ENCODE assay signal across 1 cellular context in genomic region chr15:63093486-63094205, GRCh38.
TF ChIP-seq lines count a peak whose summit lies in the region.

No MANE protein-coding gene starts in this region.

TF ChIP-seq in K562, 482 proteins besides CTCF, POLR2A, EP300 and RAD21 (continued from another document and continues in another):
- TF ChIP-seq ZMIZ1 (IDR thresholded peaks at IDR 0.05; ENCODE audit: low read depth in 2 of 2, low read length in 2 of 2): 0 out of 4 replicates have a peak, but pooled peaks of 1 of the 2 experiments have one; percentile 43
- no peak for TF ChIP-seq C11orf30 (IDR thresholded peaks at IDR 0.05; ENCODE audit: low read depth)
- peak; percentile 24; the same call in 1 of the 2 replicates for TF ChIP-seq MTA2 (IDR thresholded peaks at IDR 0.05; ENCODE audit: low read depth)
- peak; percentile 22; the same call in 1 of the 2 replicates for TF ChIP-seq BMI1 (IDR thresholded peaks at IDR 0.05; ENCODE audit: low read length)
- no peak for TF ChIP-seq ATF6 (CRISPR knock-in tag; IDR thresholded peaks at IDR 0.05)
- no peak for TF ChIP-seq KAT7 (CRISPR knock-in tag; IDR thresholded peaks at IDR 0.05; ENCODE audit: borderline replicate concordance)
- peak; percentile 52 for TF ChIP-seq JUND (IDR thresholded peaks at IDR 0.05; ENCODE audit: borderline replicate concordance, low read depth, low read length)
- TF ChIP-seq JUND (tag; IDR thresholded peaks at IDR 0.05; ENCODE audit: borderline replicate concordance, low read depth, low read length): peak; percentile 31; the same call in 1 of the 3 replicates
- TF ChIP-seq HDAC2 (IDR thresholded peaks at IDR 0.05): no peak
- peak; percentile 86 for TF ChIP-seq STAG1 (CRISPR knock-in tag; IDR thresholded peaks at IDR 0.05; ENCODE audit: borderline replicate concordance)
- no peak for TF ChIP-seq USF1 (CRISPR knock-in tag; IDR thresholded peaks at IDR 0.05)
- TF ChIP-seq MCM7 (IDR thresholded peaks at IDR 0.05): no peak
- TF ChIP-seq CBX5 (IDR thresholded peaks at IDR 0.05; ENCODE audit: borderline replicate concordance, low read depth): no peak
- TF ChIP-seq DEAF1 (CRISPR knock-in tag; IDR thresholded peaks at IDR 0.05): peak; percentile 96
- no peak for TF ChIP-seq HEY1 (CRISPR knock-in tag; IDR thresholded peaks at IDR 0.05; ENCODE audit: borderline replicate concordance)
- TF ChIP-seq CREM (IDR thresholded peaks at IDR 0.05; ENCODE audit: low read depth): 0 out of 2 replicates have a peak, but pooled peaks have one; percentile 16
- 0 out of 4 replicates have a peak, but pooled peaks of 1 of the 2 experiments have one; percentile 6 for TF ChIP-seq SRF (CRISPR knock-in tag; IDR thresholded peaks at IDR 0.05)
- TF ChIP-seq ZNF165 (CRISPR knock-in tag; IDR thresholded peaks at IDR 0.05; ENCODE audit: borderline replicate concordance): no peak
- no peak for TF ChIP-seq ID3 (CRISPR knock-in tag; IDR thresholded peaks at IDR 0.05)
- 0 out of 2 replicates have a peak, but pooled peaks have one; percentile 35 for TF ChIP-seq ID3 (tag; IDR thresholded peaks at IDR 0.05)
- no peak for TF ChIP-seq PBX2 (CRISPR knock-in tag; IDR thresholded peaks at IDR 0.05; ENCODE audit: low read depth)
- TF ChIP-seq PBX2 (tag; conservative IDR thresholded peaks at IDR 0.05; ENCODE audit: low read depth): no peak
- peak; percentile 37; the same call in 1 of the 2 replicates for TF ChIP-seq ZNF384 (IDR thresholded peaks at IDR 0.05; ENCODE audit: low read depth, low read length)
- TF ChIP-seq HDGF (IDR thresholded peaks at IDR 0.05): 0 out of 2 replicates have a peak, but pooled peaks have one; percentile 62
- no peak for TF ChIP-seq ZNF41 (CRISPR knock-in tag; conservative IDR thresholded peaks at IDR 0.05)
- TF ChIP-seq ATF1 (CRISPR knock-in tag; IDR thresholded peaks at IDR 0.05): no peak
- TF ChIP-seq ATF1 (tag; IDR thresholded peaks at IDR 0.05): peak; percentile 29; the same call in 1 of the 2 replicates
- TF ChIP-seq ATF7 (IDR thresholded peaks at IDR 0.05): peak; percentile 41; the same call in 1 of the 2 replicates
- TF ChIP-seq ADNP (tag; IDR thresholded peaks at IDR 0.05): no peak
- no peak for TF ChIP-seq PHB (CRISPR knock-in tag; IDR thresholded peaks at IDR 0.05)
- TF ChIP-seq TBP (optimal IDR thresholded peaks at IDR 0.05; ENCODE audit: low read depth, low read length): no peak
- TF ChIP-seq BRF1 (IDR thresholded peaks at IDR 0.05; ENCODE audit: borderline replicate concordance, extremely low read depth, insufficient read length): no peak
- 0 out of 2 replicates have a peak, but pooled peaks have one; percentile 38 for TF ChIP-seq ZNF197 (CRISPR knock-in tag; IDR thresholded peaks at IDR 0.05; ENCODE audit: low read depth)
- TF ChIP-seq MYBL2 (IDR thresholded peaks at IDR 0.05; ENCODE audit: low read depth): no peak
- no peak for TF ChIP-seq MYBL2 (CRISPR knock-in tag; IDR thresholded peaks at IDR 0.05; ENCODE audit: borderline replicate concordance)
- TF ChIP-seq CTBP1 (IDR thresholded peaks at IDR 0.05; ENCODE audit: borderline replicate concordance): peak; percentile 50; the same call in 1 of the 2 replicates
- no peak for TF ChIP-seq ZKSCAN1 (IDR thresholded peaks at IDR 0.05; ENCODE audit: low read depth, low read length)
- TF ChIP-seq TBL1XR1 (IDR thresholded peaks at IDR 0.05; ENCODE audit: low read length in 2 of 2): peak in 1 of 2 experiments; percentile 39; a peak in 1 of 4 replicates
- no peak for TF ChIP-seq MAFG (tag; conservative IDR thresholded peaks at IDR 0.05)
- peak; percentile 90 for TF ChIP-seq NR2C2 (CRISPR knock-in tag; IDR thresholded peaks at IDR 0.05)
- TF ChIP-seq NR2C2 (tag; IDR thresholded peaks at IDR 0.05): peak; percentile 97
- TF ChIP-seq U2AF2 (optimal IDR thresholded peaks at IDR 0.05; ENCODE audit: low read depth, low read length): no peak
- TF ChIP-seq NR2C1 (IDR thresholded peaks at IDR 0.05): peak; percentile 94
- peak; percentile 96 for TF ChIP-seq NR2C1 (tag; IDR thresholded peaks at IDR 0.05)
- TF ChIP-seq CREB3L1 (IDR thresholded peaks at IDR 0.05; ENCODE audit: borderline replicate concordance, low read depth): no peak
- peak; percentile 73; the same call in 1 of the 2 replicates for TF ChIP-seq CEBPG (CRISPR knock-in tag; IDR thresholded peaks at IDR 0.05)
- peak in 1 of 2 experiments; percentile 7; a peak in 1 of 4 replicates for TF ChIP-seq CEBPG (tag; conservative IDR thresholded peaks at IDR 0.05 in 1 of 2, IDR thresholded peaks at IDR 0.05 in 1 of 2)
- TF ChIP-seq ZNF280B (CRISPR knock-in tag; IDR thresholded peaks at IDR 0.05): no peak
- TF ChIP-seq ZKSCAN3 (CRISPR knock-in tag; IDR thresholded peaks at IDR 0.05): no peak
- TF ChIP-seq ZFP91 (CRISPR knock-in tag; IDR thresholded peaks at IDR 0.05): 0 out of 2 replicates have a peak, but pooled peaks have one; percentile 19
- peak; percentile 80 for TF ChIP-seq CC2D1A (IDR thresholded peaks at IDR 0.05)
- no peak for TF ChIP-seq NFE2 (IDR thresholded peaks at IDR 0.05; ENCODE audit: low read depth)
- TF ChIP-seq ESRRA (IDR thresholded peaks at IDR 0.05; ENCODE audit: borderline replicate concordance, low read depth): peak; percentile 42; the same call in 1 of the 2 replicates
- TF ChIP-seq RB1 (IDR thresholded peaks at IDR 0.05; ENCODE audit: low read depth): peak; percentile 67
- TF ChIP-seq ZNF444 (CRISPR knock-in tag; IDR thresholded peaks at IDR 0.05): no peak
- peak; percentile 33; the same call in 1 of the 2 replicates for TF ChIP-seq HCFC1 (IDR thresholded peaks at IDR 0.05; ENCODE audit: low read depth, low read length)
- no peak for TF ChIP-seq KLF10 (CRISPR knock-in tag; IDR thresholded peaks at IDR 0.05)
- TF ChIP-seq NRF1 (conservative IDR thresholded peaks at IDR 0.05 in 1 of 2, IDR thresholded peaks at IDR 0.05 in 1 of 2): peak; percentile 37 to 59; a peak in 3 of 4 replicates
- TF ChIP-seq ZEB2 (IDR thresholded peaks at IDR 0.05): peak; percentile 80
